1 cellular context compared by ENCODE assay signal in genomic region chr11:64869571-64870175, GRCh38.
TF ChIP-seq lines count a peak whose summit lies in the region.

No MANE protein-coding gene starts in this region.

TF ChIP-seq in GM12878, 131 proteins besides CTCF, POLR2A, EP300 and RAD21:
- TF ChIP-seq ZBED1 (IDR thresholded peaks at IDR 0.05; ENCODE audit: borderline replicate concordance) (no peak), IKZF1 (conservative IDR thresholded peaks at IDR 0.05) (peak; percentile 63), PRDM15 (CRISPR knock-in tag; IDR thresholded peaks at IDR 0.05) (no peak), WRNIP1 (IDR thresholded peaks at IDR 0.05; ENCODE audit: borderline replicate concordance, low read depth, low read length) (0 out of 2 replicates have a peak, but pooled peaks have one; percentile 15), CREB1 (IDR thresholded peaks at IDR 0.05; ENCODE audit: low read depth) (no peak), HDGF (IDR thresholded peaks at IDR 0.05) (no peak; the same call in 1 of the 2 replicates), NFXL1 (IDR thresholded peaks at IDR 0.05; ENCODE audit: borderline replicate concordance) (no peak), SRF (IDR thresholded peaks at IDR 0.05; ENCODE audit: low read depth in 2 of 2, low read length in 2 of 2) (0 out of 4 replicates have a peak, but pooled peaks of 1 of the 2 experiments have one; percentile 17), SKIL (IDR thresholded peaks at IDR 0.05; ENCODE audit: low read depth, poor library complexity, severe bottlenecking) (no peak), STAT3 (IDR thresholded peaks at IDR 0.05; ENCODE audit: low read depth, low read length) (no peak), RELB (IDR thresholded peaks at IDR 0.05; ENCODE audit: low read depth) (0 out of 2 replicates have a peak, but pooled peaks have one; percentile 8), PAX5 (IDR thresholded peaks at IDR 0.05; ENCODE audit: borderline replicate concordance, low read depth, low read length) (no peak), MTA2 (IDR thresholded peaks at IDR 0.05; ENCODE audit: low read depth) (no peak), TAF1 (IDR thresholded peaks at IDR 0.05; ENCODE audit: borderline replicate concordance, low read depth, low read length) (no peak), SMC3 (IDR thresholded peaks at IDR 0.05; ENCODE audit: borderline replicate concordance, low read length) (peak; percentile 24; the same call in 1 of the 2 replicates), SREBF1 (IDR thresholded peaks at IDR 0.05; ENCODE audit: low read length) (no peak), IKZF2 (IDR thresholded peaks at IDR 0.05) (peak in 1 of 2 experiments; percentile 21; a peak in 1 of 4 replicates), ZNF24 (IDR thresholded peaks at IDR 0.05) (no peak), IRF5 (IDR thresholded peaks at IDR 0.05; ENCODE audit: borderline replicate concordance) (no peak), MEF2B (IDR thresholded peaks at IDR 0.05; ENCODE audit: partially characterized antibody, poor library complexity, severe bottlenecking) (peak; percentile 73), TBL1XR1 (IDR thresholded peaks at IDR 0.05; ENCODE audit: low read depth, low read length) (0 out of 2 replicates have a peak, but pooled peaks have one; percentile 26), NFYA (IDR thresholded peaks at IDR 0.05; ENCODE audit: borderline replicate concordance, low read depth, low read length) (no peak), YY1 (IDR thresholded peaks at IDR 0.05; ENCODE audit: low read depth, low read length) (no peak), BHLHE40 (IDR thresholded peaks at IDR 0.05; ENCODE audit: borderline replicate concordance in 1 of 2, low read depth in 2 of 2, low read length in 1 of 2) (no peak), MXI1 (IDR thresholded peaks at IDR 0.05; ENCODE audit: low read depth, low read length) (no peak), LARP7 (IDR thresholded peaks at IDR 0.05) (no peak), NBN (IDR thresholded peaks at IDR 0.05) (no peak), REST (IDR thresholded peaks at IDR 0.05; ENCODE audit: low read depth, low read length) (no peak), ESRRA (IDR thresholded peaks at IDR 0.05; ENCODE audit: low read length) (no peak), FOS (IDR thresholded peaks at IDR 0.05; ENCODE audit: borderline replicate concordance, extremely low read depth, insufficient read length) (no peak), E2F4 (IDR thresholded peaks at IDR 0.05; ENCODE audit: low read depth, low read length) (no peak), TCF7 (IDR thresholded peaks at IDR 0.05; ENCODE audit: borderline replicate concordance) (no peak), RFX5 (IDR thresholded peaks at IDR 0.05; ENCODE audit: low read depth, low read length) (no peak), BMI1 (IDR thresholded peaks at IDR 0.05; ENCODE audit: borderline replicate concordance) (no peak), POLR2AphosphoS5 (IDR thresholded peaks at IDR 0.05; ENCODE audit: low read length) (peak; percentile 36; the same call in 1 of the 2 replicates), GATAD2B (conservative IDR thresholded peaks at IDR 0.05; ENCODE audit: low read depth) (0 out of 2 replicates have a peak, but pooled peaks have one; percentile 20), ATF7 (IDR thresholded peaks at IDR 0.05; ENCODE audit: low read depth) (no peak), ZNF217 (IDR thresholded peaks at IDR 0.05) (no peak), SPI1 (IDR thresholded peaks at IDR 0.05; ENCODE audit: borderline replicate concordance, insufficient read depth, low read depth, low read length) (no peak), MYC (IDR thresholded peaks at IDR 0.05; ENCODE audit: insufficient read depth, insufficient read length, insufficient replicate concordance, low read length, severe bottlenecking) (no peak), CHD4 (IDR thresholded peaks at IDR 0.05) (no peak), DPF2 (IDR thresholded peaks at IDR 0.05) (peak; percentile 10; the same call in 1 of the 2 replicates), BRCA1 (IDR thresholded peaks at IDR 0.05; ENCODE audit: low read depth, low read length) (no peak), RBBP5 (conservative IDR thresholded peaks at IDR 0.05) (no peak), CBX5 (IDR thresholded peaks at IDR 0.05; ENCODE audit: low read depth) (no peak), PAX8 (IDR thresholded peaks at IDR 0.05) (no peak), ZNF207 (IDR thresholded peaks at IDR 0.05; ENCODE audit: borderline replicate concordance) (no peak), SUZ12 (IDR thresholded peaks at IDR 0.05; ENCODE audit: unreplicated experiment) (no peak), EED (IDR thresholded peaks at IDR 0.05; ENCODE audit: low read depth) (0 out of 2 replicates have a peak, but pooled peaks have one; percentile 11), ZSCAN29 (IDR thresholded peaks at IDR 0.05) (no peak), POU2F2 (IDR thresholded peaks at IDR 0.05; ENCODE audit: borderline replicate concordance, low read depth, low read length) (no peak), TCF12 (IDR thresholded peaks at IDR 0.05; ENCODE audit: low read depth, low read length) (no peak), SP1 (IDR thresholded peaks at IDR 0.05; ENCODE audit: low read depth, low read length) (no peak), KDM1A (IDR thresholded peaks at IDR 0.05; ENCODE audit: borderline replicate concordance) (no peak), BCLAF1 (IDR thresholded peaks at IDR 0.05) (no peak), MEF2A (IDR thresholded peaks at IDR 0.05; ENCODE audit: insufficient read depth, low read depth, low read length) (no peak)
